9 cellular contexts compared by ENCODE assay signal in genomic region chr2:162327134-162327769, GRCh38. TPM values are rescaled to one million over a fixed set of nuclear protein-coding genes. Genes with fewer than 3 reads are reported as not detected.
DNase-seq lines count a peak whose midpoint lies in the region; ATAC-seq, FAIRE-seq and TF ChIP-seq lines count a peak whose summit lies in the region.
"Had no signal": no experiment of that assay in that cellular context is flagged by ENCODE, and none has a peak within 500 bp of the region (broad histone marks: within the 10 kb centered on the region; RNA-seq: fewer than 3 reads in every experiment).

No MANE protein-coding gene starts in this region.

- H3K9me3 Mint-ChIP-seq in activated B cell treated with CpG ODN at 0.5 μM for 24 hours, result no peaks in the 10 kb centered on the region

- no peaks in the 10 kb centered on the region for H3K27me3 ChIP-seq in right atrium auricular region

- no peaks in the 10 kb centered on the region for H3K4me1 ChIP-seq in A549
- H3K4me1 ChIP-seq in right atrium auricular region, result no peaks in the 10 kb centered on the region

- H3K4me3 Mint-ChIP-seq in activated B cell treated with CpG ODN at 0.5 μM for 24 hours, result no peak overlapping the region

- H3K4me3 ChIP-seq in A549 (no peak overlapping the region), right atrium auricular region (no peak overlapping the region)

- no peak for DNase-seq in A549 (ENCODE audit: low read depth in 1 of 2, low spot score in 1 of 2)
- DNase-seq in GM10248 (ENCODE audit: extremely low spot score), result peak; percentile 13
- DNase-seq in activated B cell treated with CpG ODN at 0.5 μM for 24 hours, result no peak
- no peak for DNase-seq in right atrium auricular region (ENCODE audit: low spot score)
- DNase-seq in AG20443 (ENCODE audit: low spot score), result no peak

- intact Hi-C loops in activated B cell treated with CpG ODN at 0.5 μM for 24 hours (cut with micrococcal nuclease), result loop anchor here (1.0 kb wide), 1 partner anchor 8 kb away; no protein-coding TSS in a partner anchor

- TF ChIP-seq POLR2A in A549 (IDR thresholded peaks at IDR 0.05; ENCODE audit: low read length), result no peak

- peak; percentile 21; the same call in 1 of the 3 replicates for TF ChIP-seq CTCF in A549 (IDR thresholded peaks at IDR 0.05)
- peak; percentile 39 for TF ChIP-seq CTCF in GM10248 (IDR thresholded peaks at IDR 0.05; ENCODE audit: control extremely low read depth, extremely low read depth, low read depth, missing control alignments)
- TF ChIP-seq CTCF in activated B cell treated with CpG ODN at 0.5 μM for 24 hours (IDR thresholded peaks at IDR 0.05), result no peak
- TF ChIP-seq CTCF in right atrium auricular region (IDR thresholded peaks at IDR 0.05), result peak; percentile 49 to 58

- no peaks in the 10 kb centered on the region for H3K36me3 Mint-ChIP-seq in activated B cell treated with CpG ODN at 0.5 μM for 24 hours (ENCODE audit: low read depth)

- no peak overlapping the region for H3K27ac ChIP-seq in A549
- no peak overlapping the region for H3K27ac ChIP-seq in right atrium auricular region

- POLR2A ChIA-PET in A549 (lab: Yijun Ruan, JAX) (no interaction called here), GM10248 (lab: Yijun Ruan, JAX) (no interaction called here), activated B cell treated with CpG ODN at 0.5 μM for 24 hours (lab: Charles Lee) (no interaction called here)

- no peak overlapping the region for H3K27ac Mint-ChIP-seq in activated B cell treated with CpG ODN at 0.5 μM for 24 hours

- H3K9me3 ChIP-seq in A549, result no peaks in the 10 kb centered on the region
- no peaks in the 10 kb centered on the region for H3K9me3 ChIP-seq in right atrium auricular region

- no peak for FAIRE-seq in A549 (lab: Jason Lieb, UNC)

- TF ChIP-seq RAD21 in A549 (conservative IDR thresholded peaks at IDR 0.05 in 1 of 2, IDR thresholded peaks at IDR 0.05 in 1 of 2), result 0 out of 5 replicates have a peak, but pooled peaks of 1 of the 2 experiments have one; percentile 9

- H3K4me2 ChIP-seq in A549, result no peak overlapping the region

- CTCF ChIA-PET in A549 (lab: Yijun Ruan, JAX) (interaction anchor here (1.7 kb wide), 1 partner anchor 19 kb away, joined by 3 read pairs; no protein-coding TSS in a partner anchor), GM10248 (lab: Yijun Ruan, JAX) (interaction anchor here (1.0 to 2.2 kb wide), 2 partner anchors 9 to 29 kb away, joined by 4 to 11 read pairs; partner anchors contain the start of gene IFIH1), activated B cell treated with CpG ODN at 0.5 μM for 24 hours (lab: Charles Lee) (no interaction called here)

- peak in 1 of 2 experiments; percentile 54; a peak in 2 of 6 replicates for ATAC-seq in A549
- peak; percentile 21 for ATAC-seq in activated B cell treated with CpG ODN at 0.5 μM for 24 hours (ENCODE audit: low read depth)
- no peak for ATAC-seq in GM21529 (IDR thresholded peaks at IDR 0.05; ENCODE audit: unreplicated experiment)
- ATAC-seq in GM21447 (IDR thresholded peaks at IDR 0.05; ENCODE audit: unreplicated experiment), result no peak
- ATAC-seq in GM21619 (IDR thresholded peaks at IDR 0.05; ENCODE audit: unreplicated experiment), result no peak

- peaks cover 4% of the 10 kb centered on the region for H3K4me1 Mint-ChIP-seq in activated B cell treated with CpG ODN at 0.5 μM for 24 hours

- no peaks in the 10 kb centered on the region for H3K27me3 Mint-ChIP-seq in activated B cell treated with CpG ODN at 0.5 μM for 24 hours

- 25% methylated on average over 5 of the region's 5 CpGs for WGBS in A549 (ENCODE audit: missing lambda C conversion rate)

- no peaks in the 10 kb centered on the region for H3K36me3 ChIP-seq in right atrium auricular region

- no peak for TF ChIP-seq EP300 in A549 (IDR thresholded peaks at IDR 0.05)

TF ChIP-seq in A549, 52 proteins besides CTCF, POLR2A, EP300 and RAD21:
- no peak for TF ChIP-seq RNF2 (IDR thresholded peaks at IDR 0.05; ENCODE audit: borderline replicate concordance, low read depth)
- TF ChIP-seq HEYL (CRISPR knock-in tag; IDR thresholded peaks at IDR 0.05), result no peak
- no peak for TF ChIP-seq FOSB (CRISPR knock-in tag; IDR thresholded peaks at IDR 0.05)
- TF ChIP-seq ZC3H11A (IDR thresholded peaks at IDR 0.05), result no peak
- TF ChIP-seq HOXA7 (CRISPR knock-in tag; IDR thresholded peaks at IDR 0.05), result no peak
- no peak for TF ChIP-seq POLR2AphosphoS2 (conservative IDR thresholded peaks at IDR 0.05; ENCODE audit: low read length)
- TF ChIP-seq PHF8 (IDR thresholded peaks at IDR 0.05; ENCODE audit: borderline replicate concordance, low read depth), result no peak
- no peak for TF ChIP-seq MAZ (IDR thresholded peaks at IDR 0.05; ENCODE audit: borderline replicate concordance, low read depth, low read length)
- TF ChIP-seq SREBF2 (IDR thresholded peaks at IDR 0.05), result no peak
- no peak for TF ChIP-seq FOSL2 (IDR thresholded peaks at IDR 0.05)
- no peak for TF ChIP-seq FOSL2 (CRISPR knock-in tag; IDR thresholded peaks at IDR 0.05)
- no peak for TF ChIP-seq HOXB13 (CRISPR knock-in tag; IDR thresholded peaks at IDR 0.05; ENCODE audit: low read depth)

RNA-seq across cellular contexts. Expression of gene IFIH1, which starts 8.8 kb away (rescaled TPM):
- 0.57 and 0.70 TPM in 2 replicates for polyA plus RNA-seq in A549 (2011; rRNA removed)
- polyA plus RNA-seq in A549 (2012; cell fraction: cytosol; rRNA removed), result 0.13 and 0.26 TPM in 2 replicates
- 0.26 and 0.60 TPM in 2 replicates for polyA plus RNA-seq in A549 (2012; cell fraction: nucleus; rRNA removed)
- polyA plus RNA-seq in A549 (2017; fragmentation: RNase III; extraction: RNeasy Plus Mini Kit Qiagen cat#74134 plus additional on column Dnase treatment), result 0.21 to 0.49 TPM (median 0.46 TPM) in 3 replicates
- 0.17 and 0.29 TPM in 2 replicates for polyA minus RNA-seq in A549 (2011; rRNA and poly(A)+ RNA removed)
- total RNA-seq in activated B cell treated with CpG ODN at 0.5 μM for 24 hours, result 61.8 and 63.0 TPM in 2 replicates
- 1 to 10 TPM; 4.1 to 6.6 TPM for total RNA-seq in right atrium auricular region
- polyA plus RNA-seq: neural cell had no signal

RNA-seq across cellular contexts. Expression of gene GCA, which starts 16.7 kb away (rescaled TPM):
- 16.2 and 17.8 TPM in 2 replicates for polyA plus RNA-seq in A549 (2011; rRNA removed)
- polyA plus RNA-seq in A549 (2012; cell fraction: cytosol; rRNA removed), result 4.2 and 6.9 TPM in 2 replicates
- 5.1 and 8.3 TPM in 2 replicates for polyA plus RNA-seq in A549 (2012; cell fraction: nucleus; rRNA removed)
- 6.3 to 8.1 TPM (median 6.6 TPM) in 3 replicates for polyA plus RNA-seq in A549 (2017; fragmentation: RNase III; extraction: RNeasy Plus Mini Kit Qiagen cat#74134 plus additional on column Dnase treatment)
- polyA minus RNA-seq in A549 (2011; rRNA and poly(A)+ RNA removed), result 6.7 and 7.1 TPM in 2 replicates
- total RNA-seq in activated B cell treated with CpG ODN at 0.5 μM for 24 hours, result 31.3 and 33.9 TPM in 2 replicates
- total RNA-seq in right atrium auricular region, result 10 to 100 TPM; 11.1 to 14.3 TPM
